Comparison of ENCODE assay signal across 2 cellular contexts in the genomic region with DNA sequence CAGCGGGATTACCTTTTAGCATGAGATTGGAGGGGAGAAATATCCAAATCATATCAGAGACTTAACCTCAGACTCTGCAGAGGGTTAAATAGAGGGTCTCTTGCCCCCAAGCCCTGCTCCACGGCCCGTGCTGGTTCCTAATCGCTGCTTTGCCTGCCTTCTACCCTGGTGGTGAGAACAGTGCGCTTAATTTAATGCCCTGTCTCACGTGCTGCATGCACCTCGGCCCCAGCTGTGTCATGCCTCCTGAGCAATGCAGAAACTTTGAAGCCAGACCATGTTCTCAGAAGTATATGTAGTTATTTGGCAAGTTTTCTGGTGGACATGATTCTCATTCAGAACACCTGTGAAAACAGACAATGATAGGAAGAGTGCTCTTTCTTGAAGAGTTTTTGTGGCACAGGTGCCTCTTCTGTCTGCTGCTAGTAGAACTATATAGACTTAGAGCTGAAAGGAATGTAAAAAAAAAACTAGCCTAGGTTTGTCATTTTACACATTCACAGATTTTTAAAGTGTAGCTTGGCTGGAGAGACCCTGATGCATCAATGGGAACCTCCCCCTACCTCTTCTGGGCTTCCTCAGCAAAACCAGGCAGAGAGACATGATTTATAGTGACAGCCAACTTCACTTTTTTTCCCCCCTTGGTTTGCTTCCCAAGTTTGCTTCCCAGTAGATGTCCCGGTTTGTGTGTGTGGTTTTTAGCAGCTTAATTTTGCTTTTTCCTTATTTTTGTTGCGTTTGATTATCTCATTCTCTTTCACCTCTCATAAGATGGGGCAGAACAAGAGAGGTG.
A peak's percentile ranks its signal among the peaks of the same experiment; 100 is the strongest.
TF ChIP-seq lines count a peak whose summit lies in the region.

No MANE protein-coding gene starts in this region.

TF ChIP-seq in SK-N-SH, 30 proteins besides CTCF, POLR2A, EP300 and RAD21:
- no peak for TF ChIP-seq TEAD4 (IDR thresholded peaks at IDR 0.05; ENCODE audit: borderline replicate concordance, insufficient read depth)
- TF ChIP-seq, protein P1, sequence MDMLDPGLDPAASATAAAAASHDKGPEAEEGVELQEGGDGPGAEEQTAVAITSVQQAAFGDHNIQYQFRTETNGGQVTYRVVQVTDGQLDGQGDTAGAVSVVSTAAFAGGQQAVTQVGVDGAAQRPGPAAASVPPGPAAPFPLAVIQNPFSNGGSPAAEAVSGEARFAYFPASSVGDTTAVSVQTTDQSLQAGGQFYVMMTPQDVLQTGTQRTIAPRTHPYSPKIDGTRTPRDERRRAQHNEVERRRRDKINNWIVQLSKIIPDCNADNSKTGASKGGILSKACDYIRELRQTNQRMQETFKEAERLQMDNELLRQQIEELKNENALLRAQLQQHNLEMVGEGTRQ (IDR thresholded peaks at IDR 0.05; ENCODE audit: borderline replicate concordance, low read depth, low read length) = no peak
- TF ChIP-seq, protein P2, sequence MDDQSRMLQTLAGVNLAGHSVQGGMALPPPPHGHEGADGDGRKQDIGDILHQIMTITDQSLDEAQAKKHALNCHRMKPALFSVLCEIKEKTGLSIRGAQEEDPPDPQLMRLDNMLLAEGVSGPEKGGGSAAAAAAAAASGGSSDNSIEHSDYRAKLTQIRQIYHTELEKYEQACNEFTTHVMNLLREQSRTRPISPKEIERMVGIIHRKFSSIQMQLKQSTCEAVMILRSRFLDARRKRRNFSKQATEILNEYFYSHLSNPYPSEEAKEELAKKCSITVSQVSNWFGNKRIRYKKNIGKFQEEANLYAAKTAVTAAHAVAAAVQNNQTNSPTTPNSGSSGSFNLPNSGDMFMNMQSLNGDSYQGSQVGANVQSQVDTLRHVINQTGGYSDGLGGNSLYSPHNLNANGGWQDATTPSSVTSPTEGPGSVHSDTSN (IDR thresholded peaks at IDR 0.05) = 0 out of 2 replicates have a peak, but pooled peaks have one; percentile 10
- TF ChIP-seq, protein P3, sequence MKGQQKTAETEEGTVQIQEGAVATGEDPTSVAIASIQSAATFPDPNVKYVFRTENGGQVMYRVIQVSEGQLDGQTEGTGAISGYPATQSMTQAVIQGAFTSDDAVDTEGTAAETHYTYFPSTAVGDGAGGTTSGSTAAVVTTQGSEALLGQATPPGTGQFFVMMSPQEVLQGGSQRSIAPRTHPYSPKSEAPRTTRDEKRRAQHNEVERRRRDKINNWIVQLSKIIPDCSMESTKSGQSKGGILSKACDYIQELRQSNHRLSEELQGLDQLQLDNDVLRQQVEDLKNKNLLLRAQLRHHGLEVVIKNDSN (IDR thresholded peaks at IDR 0.05; ENCODE audit: borderline replicate concordance, low read depth) = no peak; the same call in 1 of the 2 replicates

TF ChIP-seq in K562, 482 proteins besides CTCF, POLR2A, EP300 and RAD21 (continues in another document):
- no peak for TF ChIP-seq IRF2 (CRISPR knock-in tag; IDR thresholded peaks at IDR 0.05)
- TF ChIP-seq, protein P4, sequence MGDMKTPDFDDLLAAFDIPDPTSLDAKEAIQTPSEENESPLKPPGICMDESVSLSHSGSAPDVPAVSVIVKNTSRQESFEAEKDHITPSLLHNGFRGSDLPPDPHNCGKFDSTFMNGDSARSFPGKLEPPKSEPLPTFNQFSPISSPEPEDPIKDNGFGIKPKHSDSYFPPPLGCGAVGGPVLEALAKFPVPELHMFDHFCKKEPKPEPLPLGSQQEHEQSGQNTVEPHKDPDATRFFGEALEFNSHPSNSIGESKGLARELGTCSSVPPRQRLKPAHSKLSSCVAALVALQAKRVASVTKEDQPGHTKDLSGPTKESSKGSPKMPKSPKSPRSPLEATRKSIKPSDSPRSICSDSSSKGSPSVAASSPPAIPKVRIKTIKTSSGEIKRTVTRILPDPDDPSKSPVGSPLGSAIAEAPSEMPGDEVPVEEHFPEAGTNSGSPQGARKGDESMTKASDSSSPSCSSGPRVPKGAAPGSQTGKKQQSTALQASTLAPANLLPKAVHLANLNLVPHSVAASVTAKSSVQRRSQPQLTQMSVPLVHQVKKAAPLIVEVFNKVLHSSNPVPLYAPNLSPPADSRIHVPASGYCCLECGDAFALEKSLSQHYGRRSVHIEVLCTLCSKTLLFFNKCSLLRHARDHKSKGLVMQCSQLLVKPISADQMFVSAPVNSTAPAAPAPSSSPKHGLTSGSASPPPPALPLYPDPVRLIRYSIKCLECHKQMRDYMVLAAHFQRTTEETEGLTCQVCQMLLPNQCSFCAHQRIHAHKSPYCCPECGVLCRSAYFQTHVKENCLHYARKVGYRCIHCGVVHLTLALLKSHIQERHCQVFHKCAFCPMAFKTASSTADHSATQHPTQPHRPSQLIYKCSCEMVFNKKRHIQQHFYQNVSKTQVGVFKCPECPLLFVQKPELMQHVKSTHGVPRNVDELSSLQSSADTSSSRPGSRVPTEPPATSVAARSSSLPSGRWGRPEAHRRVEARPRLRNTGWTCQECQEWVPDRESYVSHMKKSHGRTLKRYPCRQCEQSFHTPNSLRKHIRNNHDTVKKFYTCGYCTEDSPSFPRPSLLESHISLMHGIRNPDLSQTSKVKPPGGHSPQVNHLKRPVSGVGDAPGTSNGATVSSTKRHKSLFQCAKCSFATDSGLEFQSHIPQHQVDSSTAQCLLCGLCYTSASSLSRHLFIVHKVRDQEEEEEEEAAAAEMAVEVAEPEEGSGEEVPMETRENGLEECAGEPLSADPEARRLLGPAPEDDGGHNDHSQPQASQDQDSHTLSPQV (IDR thresholded peaks at IDR 0.05) = 0 out of 2 replicates have a peak, but pooled peaks have one; percentile 36
- no peak for TF ChIP-seq ZNF717 (CRISPR knock-in tag; IDR thresholded peaks at IDR 0.05)
- TF ChIP-seq ZNF140 (CRISPR knock-in tag; IDR thresholded peaks at IDR 0.05) = no peak
- no peak for TF ChIP-seq CBX1 (IDR thresholded peaks at IDR 0.05; ENCODE audit: low read depth)
- TF ChIP-seq, protein P5, sequence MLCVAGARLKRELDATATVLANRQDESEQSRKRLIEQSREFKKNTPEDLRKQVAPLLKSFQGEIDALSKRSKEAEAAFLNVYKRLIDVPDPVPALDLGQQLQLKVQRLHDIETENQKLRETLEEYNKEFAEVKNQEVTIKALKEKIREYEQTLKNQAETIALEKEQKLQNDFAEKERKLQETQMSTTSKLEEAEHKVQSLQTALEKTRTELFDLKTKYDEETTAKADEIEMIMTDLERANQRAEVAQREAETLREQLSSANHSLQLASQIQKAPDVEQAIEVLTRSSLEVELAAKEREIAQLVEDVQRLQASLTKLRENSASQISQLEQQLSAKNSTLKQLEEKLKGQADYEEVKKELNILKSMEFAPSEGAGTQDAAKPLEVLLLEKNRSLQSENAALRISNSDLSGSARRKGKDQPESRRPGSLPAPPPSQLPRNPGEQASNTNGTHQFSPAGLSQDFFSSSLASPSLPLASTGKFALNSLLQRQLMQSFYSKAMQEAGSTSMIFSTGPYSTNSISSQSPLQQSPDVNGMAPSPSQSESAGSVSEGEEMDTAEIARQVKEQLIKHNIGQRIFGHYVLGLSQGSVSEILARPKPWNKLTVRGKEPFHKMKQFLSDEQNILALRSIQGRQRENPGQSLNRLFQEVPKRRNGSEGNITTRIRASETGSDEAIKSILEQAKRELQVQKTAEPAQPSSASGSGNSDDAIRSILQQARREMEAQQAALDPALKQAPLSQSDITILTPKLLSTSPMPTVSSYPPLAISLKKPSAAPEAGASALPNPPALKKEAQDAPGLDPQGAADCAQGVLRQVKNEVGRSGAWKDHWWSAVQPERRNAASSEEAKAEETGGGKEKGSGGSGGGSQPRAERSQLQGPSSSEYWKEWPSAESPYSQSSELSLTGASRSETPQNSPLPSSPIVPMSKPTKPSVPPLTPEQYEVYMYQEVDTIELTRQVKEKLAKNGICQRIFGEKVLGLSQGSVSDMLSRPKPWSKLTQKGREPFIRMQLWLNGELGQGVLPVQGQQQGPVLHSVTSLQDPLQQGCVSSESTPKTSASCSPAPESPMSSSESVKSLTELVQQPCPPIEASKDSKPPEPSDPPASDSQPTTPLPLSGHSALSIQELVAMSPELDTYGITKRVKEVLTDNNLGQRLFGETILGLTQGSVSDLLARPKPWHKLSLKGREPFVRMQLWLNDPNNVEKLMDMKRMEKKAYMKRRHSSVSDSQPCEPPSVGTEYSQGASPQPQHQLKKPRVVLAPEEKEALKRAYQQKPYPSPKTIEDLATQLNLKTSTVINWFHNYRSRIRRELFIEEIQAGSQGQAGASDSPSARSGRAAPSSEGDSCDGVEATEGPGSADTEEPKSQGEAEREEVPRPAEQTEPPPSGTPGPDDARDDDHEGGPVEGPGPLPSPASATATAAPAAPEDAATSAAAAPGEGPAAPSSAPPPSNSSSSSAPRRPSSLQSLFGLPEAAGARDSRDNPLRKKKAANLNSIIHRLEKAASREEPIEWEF (CRISPR knock-in tag; IDR thresholded peaks at IDR 0.05) = no peak
- no peak for TF ChIP-seq CBX2 (IDR thresholded peaks at IDR 0.05; ENCODE audit: insufficient read depth, low read length, poor library complexity, severe bottlenecking)
- TF ChIP-seq ZNF324 (CRISPR knock-in tag; IDR thresholded peaks at IDR 0.05) = no peak
- TF ChIP-seq ZNF696 (CRISPR knock-in tag; conservative IDR thresholded peaks at IDR 0.05) = no peak
- TF ChIP-seq, protein P6, sequence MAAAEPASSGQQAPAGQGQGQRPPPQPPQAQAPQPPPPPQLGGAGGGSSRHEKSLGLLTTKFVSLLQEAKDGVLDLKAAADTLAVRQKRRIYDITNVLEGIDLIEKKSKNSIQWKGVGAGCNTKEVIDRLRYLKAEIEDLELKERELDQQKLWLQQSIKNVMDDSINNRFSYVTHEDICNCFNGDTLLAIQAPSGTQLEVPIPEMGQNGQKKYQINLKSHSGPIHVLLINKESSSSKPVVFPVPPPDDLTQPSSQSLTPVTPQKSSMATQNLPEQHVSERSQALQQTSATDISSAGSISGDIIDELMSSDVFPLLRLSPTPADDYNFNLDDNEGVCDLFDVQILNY (CRISPR knock-in tag; IDR thresholded peaks at IDR 0.05) = 0 out of 2 replicates have a peak, but pooled peaks have one; percentile 66
- TF ChIP-seq, protein P7, sequence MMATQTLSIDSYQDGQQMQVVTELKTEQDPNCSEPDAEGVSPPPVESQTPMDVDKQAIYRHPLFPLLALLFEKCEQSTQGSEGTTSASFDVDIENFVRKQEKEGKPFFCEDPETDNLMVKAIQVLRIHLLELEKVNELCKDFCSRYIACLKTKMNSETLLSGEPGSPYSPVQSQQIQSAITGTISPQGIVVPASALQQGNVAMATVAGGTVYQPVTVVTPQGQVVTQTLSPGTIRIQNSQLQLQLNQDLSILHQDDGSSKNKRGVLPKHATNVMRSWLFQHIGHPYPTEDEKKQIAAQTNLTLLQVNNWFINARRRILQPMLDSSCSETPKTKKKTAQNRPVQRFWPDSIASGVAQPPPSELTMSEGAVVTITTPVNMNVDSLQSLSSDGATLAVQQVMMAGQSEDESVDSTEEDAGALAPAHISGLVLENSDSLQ (IDR thresholded peaks at IDR 0.05) = peak; percentile 95
- TF ChIP-seq, protein P8, sequence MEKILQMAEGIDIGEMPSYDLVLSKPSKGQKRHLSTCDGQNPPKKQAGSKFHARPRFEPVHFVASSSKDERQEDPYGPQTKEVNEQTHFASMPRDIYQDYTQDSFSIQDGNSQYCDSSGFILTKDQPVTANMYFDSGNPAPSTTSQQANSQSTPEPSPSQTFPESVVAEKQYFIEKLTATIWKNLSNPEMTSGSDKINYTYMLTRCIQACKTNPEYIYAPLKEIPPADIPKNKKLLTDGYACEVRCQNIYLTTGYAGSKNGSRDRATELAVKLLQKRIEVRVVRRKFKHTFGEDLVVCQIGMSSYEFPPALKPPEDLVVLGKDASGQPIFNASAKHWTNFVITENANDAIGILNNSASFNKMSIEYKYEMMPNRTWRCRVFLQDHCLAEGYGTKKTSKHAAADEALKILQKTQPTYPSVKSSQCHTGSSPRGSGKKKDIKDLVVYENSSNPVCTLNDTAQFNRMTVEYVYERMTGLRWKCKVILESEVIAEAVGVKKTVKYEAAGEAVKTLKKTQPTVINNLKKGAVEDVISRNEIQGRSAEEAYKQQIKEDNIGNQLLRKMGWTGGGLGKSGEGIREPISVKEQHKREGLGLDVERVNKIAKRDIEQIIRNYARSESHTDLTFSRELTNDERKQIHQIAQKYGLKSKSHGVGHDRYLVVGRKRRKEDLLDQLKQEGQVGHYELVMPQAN (IDR thresholded peaks at IDR 0.05; ENCODE audit: borderline replicate concordance) = no peak
- no peak for TF ChIP-seq ZNF408 (CRISPR knock-in tag; IDR thresholded peaks at IDR 0.05; ENCODE audit: low read depth)
- TF ChIP-seq CREB1 (IDR thresholded peaks at IDR 0.05) = no peak
- TF ChIP-seq CREB1 (CRISPR knock-in tag; IDR thresholded peaks at IDR 0.05) = peak; percentile 41; the same call in 1 of the 2 replicates
- no peak for TF ChIP-seq NR2C2 (CRISPR knock-in tag; IDR thresholded peaks at IDR 0.05)
- no peak for TF ChIP-seq NR2C2 (tag; IDR thresholded peaks at IDR 0.05)
- no peak for TF ChIP-seq ZC3H11A (IDR thresholded peaks at IDR 0.05; ENCODE audit: low read depth, low read length)
- TF ChIP-seq GABPB1 (CRISPR knock-in tag; IDR thresholded peaks at IDR 0.05) = no peak
- TF ChIP-seq SRSF7 (optimal IDR thresholded peaks at IDR 0.05; ENCODE audit: low read depth, low read length) = no peak
- no peak for TF ChIP-seq HEY1 (CRISPR knock-in tag; IDR thresholded peaks at IDR 0.05; ENCODE audit: borderline replicate concordance)
- TF ChIP-seq TCFL5 (CRISPR knock-in tag; conservative IDR thresholded peaks at IDR 0.05) = no peak
- TF ChIP-seq, protein P9, sequence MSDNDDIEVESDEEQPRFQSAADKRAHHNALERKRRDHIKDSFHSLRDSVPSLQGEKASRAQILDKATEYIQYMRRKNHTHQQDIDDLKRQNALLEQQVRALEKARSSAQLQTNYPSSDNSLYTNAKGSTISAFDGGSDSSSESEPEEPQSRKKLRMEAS (CRISPR knock-in tag; IDR thresholded peaks at IDR 0.05) = peak; percentile 97
- TF ChIP-seq, protein P10, sequence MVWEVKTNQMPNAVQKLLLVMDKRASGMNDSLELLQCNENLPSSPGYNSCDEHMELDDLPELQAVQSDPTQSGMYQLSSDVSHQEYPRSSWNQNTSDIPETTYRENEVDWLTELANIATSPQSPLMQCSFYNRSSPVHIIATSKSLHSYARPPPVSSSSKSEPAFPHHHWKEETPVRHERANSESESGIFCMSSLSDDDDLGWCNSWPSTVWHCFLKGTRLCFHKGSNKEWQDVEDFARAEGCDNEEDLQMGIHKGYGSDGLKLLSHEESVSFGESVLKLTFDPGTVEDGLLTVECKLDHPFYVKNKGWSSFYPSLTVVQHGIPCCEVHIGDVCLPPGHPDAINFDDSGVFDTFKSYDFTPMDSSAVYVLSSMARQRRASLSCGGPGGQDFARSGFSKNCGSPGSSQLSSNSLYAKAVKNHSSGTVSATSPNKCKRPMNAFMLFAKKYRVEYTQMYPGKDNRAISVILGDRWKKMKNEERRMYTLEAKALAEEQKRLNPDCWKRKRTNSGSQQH (CRISPR knock-in tag; IDR thresholded peaks at IDR 0.05) = no peak
- no peak for TF ChIP-seq ZNF311 (CRISPR knock-in tag; IDR thresholded peaks at IDR 0.05)
- peak; percentile 24; the same call in 1 of the 2 replicates for TF ChIP-seq NFE2 (IDR thresholded peaks at IDR 0.05; ENCODE audit: low read depth)
